Comparison of ENCODE assay signal across 1 cellular context in genomic region chr4:83618991-83619390, GRCh38.
TF ChIP-seq lines count a peak whose summit lies in the region.

No MANE protein-coding gene starts in this region.

TF ChIP-seq in H1, 55 proteins besides CTCF, POLR2A, EP300 and RAD21 (continued from another document):
- no peak for TF ChIP-seq CHD7 (IDR thresholded peaks at IDR 0.05; ENCODE audit: insufficient replicate concordance, low read length)
